In genomic region chr10:23174075-23174973, GRCh38 we compare ENCODE assay signal across 1 cellular context.
TF ChIP-seq lines count a peak whose summit lies in the region.

No MANE protein-coding gene starts in this region.

TF ChIP-seq in neural cell, 6 proteins besides CTCF, POLR2A, EP300 and RAD21 (continued from another document):
- no peak for TF ChIP-seq REST (IDR thresholded peaks at IDR 0.05; ENCODE audit: borderline replicate concordance)
- TF ChIP-seq POLR2AphosphoS5 (IDR thresholded peaks at IDR 0.05) = no peak
- TF ChIP-seq TAF1 (IDR thresholded peaks at IDR 0.05; ENCODE audit: low read depth) = no peak
- no peak for TF ChIP-seq MXI1 (conservative IDR thresholded peaks at IDR 0.05; ENCODE audit: poor library complexity, severe bottlenecking)
